Comparison of ENCODE assay signal across 23 cellular contexts in the genomic region with DNA sequence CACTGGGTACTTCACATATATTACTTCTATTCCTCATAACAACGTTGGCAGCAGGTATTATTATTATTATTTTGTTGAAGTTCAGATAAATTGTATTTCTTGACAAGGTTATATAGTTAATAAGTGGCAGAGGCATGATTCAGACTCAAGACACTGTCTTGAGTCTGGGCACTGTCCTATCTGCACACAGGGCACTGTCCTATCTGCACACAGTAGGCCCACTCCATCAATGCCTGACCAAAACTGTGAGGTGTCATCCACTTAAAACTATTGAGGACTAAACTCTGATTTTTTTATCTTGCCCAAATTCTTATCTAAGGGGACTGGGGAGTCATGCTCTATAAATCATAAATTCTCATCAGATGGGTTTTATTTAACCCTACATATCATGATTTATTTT. TPM values are rescaled to one million over a fixed set of nuclear protein-coding genes. Genes with fewer than 3 reads are reported as not detected.
DNase-seq lines count a peak whose midpoint lies in the region; ATAC-seq, FAIRE-seq and TF ChIP-seq lines count a peak whose summit lies in the region.
"Had no signal": no experiment of that assay in that cellular context is flagged by ENCODE, and none has a peak within 500 bp of the region (broad histone marks: within the 10 kb centered on the region; RNA-seq: fewer than 3 reads in every experiment).

No MANE protein-coding gene starts in this region.

- 5% methylated on average over 1 of the region's 1 CpG for WGBS in K562 (ENCODE audit: insufficient coverage, low coverage, missing lambda C conversion rate)
- WGBS in hepatocyte (ENCODE audit: low lambda C conversion rate, missing lambda C conversion rate), result 52% methylated on average over 1 of the region's 1 CpG

- peak overlapping the region; percentile 41 to 92 (median 87); a peak in 20 of 22 replicates for H3K4me2 ChIP-seq in BLaER1 treated with 17β-estradiol and CSF1 and Interleukin-3, amounts not matched to agents 10 nM and 100 nM
- no peak overlapping the region for H3K4me2 ChIP-seq in K562 (ENCODE audit: insufficient read depth, low read length)
- H3K4me2 ChIP-seq in hepatocyte, result peak overlapping the region; percentile 42
- H3K4me2 ChIP-seq: A549 had no signal

- no peak overlapping the region for H3K4me3 ChIP-seq in BLaER1 treated with 17β-estradiol and CSF1 and Interleukin-3, amounts not matched to agents 10 nM and 100 nM
- no peak overlapping the region for H3K4me3 ChIP-seq in K562
- no peak overlapping the region for H3K4me3 ChIP-seq in hepatocyte
- H3K4me3 ChIP-seq: A549, GM23248 had no signal

- no peak for TF ChIP-seq RAD21 in K562 (CRISPR knock-in tag; conservative IDR thresholded peaks at IDR 0.05 in 1 of 2, IDR thresholded peaks at IDR 0.05 in 1 of 2)

- BruUV-seq in K562 (replicated peaks; lab: Mats Ljungman, UMichigan), result no TSS peak

- in situ Hi-C loops in K562 (cut with MboI), result no loop called here

- H3K9ac ChIP-seq in BLaER1 treated with 17β-estradiol and CSF1 and Interleukin-3, amounts not matched to agents 10 nM and 100 nM, result peak overlapping the region in 3 of 11 experiments; percentile 82 to 89 (median 84); a peak in 4 of 22 replicates
- no peak overlapping the region for H3K9ac ChIP-seq in K562 (ENCODE audit: insufficient read depth in 1 of 2, low read depth in 2 of 2, low read length in 2 of 2)
- H3K9ac ChIP-seq: GM23248 had no signal

- H2AFZ ChIP-seq in K562 (ENCODE audit: low read depth, low read length) (no peak overlapping the region), hepatocyte (no peak overlapping the region)
- H2AFZ ChIP-seq: GM23248 had no signal

- ATAC-seq in K562 (no peak), GM19023 (IDR thresholded peaks at IDR 0.05; ENCODE audit: unreplicated experiment) (no peak)
- ATAC-seq: HCT116 had no signal

- no peaks in the 10 kb centered on the region; a peak in 1 of 22 replicates for H4K20me1 ChIP-seq in BLaER1 treated with 17β-estradiol and CSF1 and Interleukin-3, amounts not matched to agents 10 nM and 100 nM
- H4K20me1 ChIP-seq in K562 (replicated peaks; ENCODE audit: control insufficient read depth, insufficient read depth, low read length) (no peaks in the 10 kb centered on the region), hepatocyte (ENCODE audit: insufficient read depth, poor library complexity, severe bottlenecking) (no peaks in the 10 kb centered on the region)

- H3K4me1 ChIP-seq in BLaER1 treated with 17β-estradiol and CSF1 and Interleukin-3, amounts not matched to agents 10 nM and 100 nM, result peaks cover 37 to 54% (median 47%) of the 10 kb centered on the region in 10 experiments
- peaks cover 5 to 7% of the 10 kb centered on the region in 2 experiments; a peak in 3 of 5 replicates for H3K4me1 ChIP-seq in K562 (replicated peaks in 1 of 2; ENCODE audit: control insufficient read depth in 2 of 2, insufficient read depth in 2 of 2, low read length in 2 of 2)
- peaks cover 4% of the 10 kb centered on the region for H3K4me1 ChIP-seq in hepatocyte (ENCODE audit: insufficient read depth)
- H3K4me1 ChIP-seq: A549, BE2C had no signal

- H3K36me3 ChIP-seq in BLaER1 treated with 17β-estradiol and CSF1 and Interleukin-3, amounts not matched to agents 10 nM and 100 nM, result peaks cover 0 to 4% (median 0%) of the 10 kb centered on the region in 11 experiments; a peak in 4 of 22 replicates
- H3K36me3 ChIP-seq in K562 (ENCODE audit: control insufficient read depth, insufficient read depth, low read length) (no peaks in the 10 kb centered on the region), hepatocyte (replicated peaks; ENCODE audit: insufficient read depth, low read depth) (no peaks in the 10 kb centered on the region)
- H3K36me3 ChIP-seq: BE2C had no signal

- TF ChIP-seq CTCF in K562 (IDR thresholded peaks at IDR 0.05 in 2 of 3, conservative IDR thresholded peaks at IDR 0.05 in 1 of 3; ENCODE audit: insufficient read depth in 2 of 3, low read depth in 1 of 3, low read length in 3 of 3) (no peak), hepatocyte (IDR thresholded peaks at IDR 0.05; ENCODE audit: poor library complexity) (no peak)

- peak overlapping the region in 9 of 11 experiments; percentile 82 to 98 (median 93); a peak in 14 of 22 replicates for H3K27ac ChIP-seq in BLaER1 treated with 17β-estradiol and CSF1 and Interleukin-3, amounts not matched to agents 10 nM and 100 nM
- H3K27ac ChIP-seq in K562 (ENCODE audit: extremely low read depth, low read depth, low read length) (no peak overlapping the region), hepatocyte (no peak overlapping the region)
- H3K27ac ChIP-seq: C4-2B, GM23248 had no signal

- POLR2A ChIA-PET in K562 (lab: Yijun Ruan, JAX), result no interaction called here

- intact Hi-C loops in K562 (cut with micrococcal nuclease), result no loop called here

- no peaks in the 10 kb centered on the region for H3K9me1 ChIP-seq in K562 (ENCODE audit: control insufficient read depth, insufficient read depth, low read length)

- CTCF ChIA-PET in K562 (lab: Yijun Ruan, JAX; ENCODE audit: low intra/inter-chr PET ratio), result no interaction called here

- TF ChIP-seq EP300 in K562 (IDR thresholded peaks at IDR 0.05; ENCODE audit: low read length), result no peak

- H3K79me2 ChIP-seq in K562 (ENCODE audit: control insufficient read depth, insufficient read depth, low read length) (no peaks in the 10 kb centered on the region), hepatocyte (no peaks in the 10 kb centered on the region)

- no peak for TF ChIP-seq POLR2A in K562 (conservative IDR thresholded peaks at IDR 0.05)

- H3K9me3 ChIP-seq in BLaER1 treated with 17β-estradiol and CSF1 and Interleukin-3, amounts not matched to agents 10 nM and 100 nM (replicated peaks in 1 of 11), result peaks cover 3 to 18% (median 13%) of the 10 kb centered on the region in 11 experiments
- H3K9me3 ChIP-seq in K562 (replicated peaks; ENCODE audit: control insufficient read depth, insufficient read depth, low read depth, low read length) (no peaks in the 10 kb centered on the region), hepatocyte (ENCODE audit: low read depth) (no peaks in the 10 kb centered on the region)
- H3K9me3 ChIP-seq: A549, BE2C had no signal

- DNase-seq in K562 (ENCODE audit: extremely low read depth in 1 of 4, low spot score in 3 of 4), result no peak
- no peak for DNase-seq in hepatocyte (ENCODE audit: low spot score)
- DNase-seq in NK-92 treated with Interleukin-12 subunit alpha and Interleukin-12 subunit beta, amount 100 ng/mL, for 24 hours (lab: John Stamatoyannopoulos, UW), result no peak
- no peak for DNase-seq in T-helper 1 cell
- DNase-seq: 8988T; ACHN; BE2C; CD4-positive, alpha-beta T cell; CD8-positive, alpha-beta memory T cell; DMS 273 treated with DMSO at 0.1 percent for 48 hours; DMS79; EL; GDM1; GM23248; H9 had no signal

- H3K9me2 ChIP-seq in hepatocyte (replicated peaks; ENCODE audit: insufficient read depth), result no peaks in the 10 kb centered on the region

- FAIRE-seq in K562 (lab: Jason Lieb, UNC), result no peak
- FAIRE-seq: A549, D721Med, GM12891, GM18507 had no signal

- no peaks in the 10 kb centered on the region for H3K27me3 ChIP-seq in BLaER1 treated with 17β-estradiol and CSF1 and Interleukin-3, amounts not matched to agents 10 nM and 100 nM
- peaks cover 0 to 5% of the 10 kb centered on the region in 2 experiments; a peak in 1 of 5 replicates for H3K27me3 ChIP-seq in K562 (ENCODE audit: control insufficient read depth in 2 of 2, insufficient read depth in 2 of 2, low read length in 2 of 2)
- H3K27me3 ChIP-seq in hepatocyte, result no peaks in the 10 kb centered on the region
- H3K27me3 ChIP-seq: BE2C had no signal

RNA-seq across cellular contexts. Expression of a gene that starts 23.8 kb away (rescaled TPM):
- 21.5 and 24.6 TPM in 2 replicates for total RNA-seq in K562 (2011; cell fraction: chromatin; rRNA removed; ENCODE audit: low replicate concordance)
- total RNA-seq in K562 (2011; cell fraction: nucleolus; rRNA removed), result 27.5 and 31.9 TPM in 2 replicates
- 26.3 and 27.0 TPM in 2 replicates for total RNA-seq in K562 (2011; cell fraction: nucleoplasm; rRNA removed)
- total RNA-seq in K562 (2014; rRNA removed), result 32.1 and 33.1 TPM in 2 replicates
- 9.9 and 10.9 TPM in 2 replicates for total RNA-seq in K562 (2014; rRNA removed; fragmentation: Illumina TruSeq; extraction: Trizol)
- 14.1 and 14.6 TPM in 2 replicates for total RNA-seq in K562 (2015; rRNA removed; fragmentation: Illumina TruSeq; extraction: Trizol)
- total RNA-seq in K562 (2021), result 29.8 and 30.4 TPM in 2 replicates
- polyA plus RNA-seq in K562 (2011; rRNA removed), result 11.5 and 13.9 TPM in 2 replicates
- polyA plus RNA-seq in K562 (2011; cell fraction: cytosol; rRNA removed), result 9.5 and 16.6 TPM in 2 replicates
- 19.1 and 21.0 TPM in 2 replicates for polyA plus RNA-seq in K562 (2011; cell fraction: nucleus; rRNA removed)
- polyA plus RNA-seq in K562 (2012), result 18.7 and 22.8 TPM in 2 replicates
- polyA plus RNA-seq in K562 (2014; fragmentation: Illumina TruSeq; extraction: Trizol), result 12.0 and 12.6 TPM in 2 replicates
- 1 to 10 TPM; 2.4 to 2.5 TPM for polyA plus RNA-seq in K562 (2014; fragmentation: Nextera tagmentation; extraction: Ambion mirVana)
- 25.0 and 25.7 TPM in 2 replicates for polyA plus RNA-seq in K562 (2014; rRNA removed)
- polyA minus RNA-seq in K562 (2011; rRNA and poly(A)+ RNA removed), result 10.3 and 13.4 TPM in 2 replicates
- 12.1 and 13.3 TPM in 2 replicates for polyA minus RNA-seq in K562 (2011; cell fraction: cytosol; rRNA and poly(A)+ RNA removed)
- polyA minus RNA-seq in K562 (2011; cell fraction: nucleus; rRNA and poly(A)+ RNA removed), result 21.1 and 33.3 TPM in 2 replicates
- total RNA-seq in hepatocyte, result 13.0 and 16.6 TPM in 2 replicates
- polyA plus RNA-seq in hepatocyte, result 18.2 and 23.1 TPM in 2 replicates

RNA-seq across cellular contexts. Expression of a gene that starts 30.9 kb away (rescaled TPM):
- total RNA-seq in K562 (2011; cell fraction: chromatin; rRNA removed; ENCODE audit: low replicate concordance), result 22.3 and 22.5 TPM in 2 replicates
- total RNA-seq in K562 (2011; cell fraction: nucleolus; rRNA removed), result 18.4 and 20.3 TPM in 2 replicates
- 21.1 and 25.2 TPM in 2 replicates for total RNA-seq in K562 (2011; cell fraction: nucleoplasm; rRNA removed)
- total RNA-seq in K562 (2014; rRNA removed), result 8.7 and 9.7 TPM in 2 replicates
- 13.6 and 17.0 TPM in 2 replicates for total RNA-seq in K562 (2014; rRNA removed; fragmentation: Illumina TruSeq; extraction: Trizol)
- 14.1 and 17.1 TPM in 2 replicates for total RNA-seq in K562 (2015; rRNA removed; fragmentation: Illumina TruSeq; extraction: Trizol)
- total RNA-seq in K562 (2021), result 9.7 and 10.4 TPM in 2 replicates
- 13.1 and 21.7 TPM in 2 replicates for polyA plus RNA-seq in K562 (2011; rRNA removed)
- 10.9 and 14.9 TPM in 2 replicates for polyA plus RNA-seq in K562 (2011; cell fraction: cytosol; rRNA removed)
- polyA plus RNA-seq in K562 (2011; cell fraction: nucleus; rRNA removed), result 6.1 and 10.3 TPM in 2 replicates
- 12.3 and 24.7 TPM in 2 replicates for polyA plus RNA-seq in K562 (2012)
- 16.9 and 18.5 TPM in 2 replicates for polyA plus RNA-seq in K562 (2014; fragmentation: Illumina TruSeq; extraction: Trizol)
- 10 to 100 TPM; 15.6 to 19.8 TPM for polyA plus RNA-seq in K562 (2014; fragmentation: Nextera tagmentation; extraction: Ambion mirVana)
- polyA plus RNA-seq in K562 (2014; rRNA removed), result 11.3 and 11.9 TPM in 2 replicates
- 9.1 and 12.0 TPM in 2 replicates for polyA minus RNA-seq in K562 (2011; rRNA and poly(A)+ RNA removed)
- polyA minus RNA-seq in K562 (2011; cell fraction: cytosol; rRNA and poly(A)+ RNA removed), result 2.0 and 7.4 TPM in 2 replicates
- polyA minus RNA-seq in K562 (2011; cell fraction: nucleus; rRNA and poly(A)+ RNA removed), result 6.5 and 6.6 TPM in 2 replicates
- 7.8 and 8.9 TPM in 2 replicates for total RNA-seq in hepatocyte
- 8.8 and 10.6 TPM in 2 replicates for polyA plus RNA-seq in hepatocyte

RNA-seq across cellular contexts. Expression of a gene that starts 42.0 kb away (rescaled TPM):
- 27.8 and 49.3 TPM in 2 replicates for total RNA-seq in K562 (2011; cell fraction: chromatin; rRNA removed; ENCODE audit: low replicate concordance)
- 14.2 and 15.1 TPM in 2 replicates for total RNA-seq in K562 (2011; cell fraction: nucleolus; rRNA removed)
- total RNA-seq in K562 (2011; cell fraction: nucleoplasm; rRNA removed), result 33.1 and 59.3 TPM in 2 replicates
- total RNA-seq in K562 (2014; rRNA removed) (13.5 and 14.7 TPM in 2 replicates), K562 (2014; rRNA removed; fragmentation: Illumina TruSeq; extraction: Trizol) (14.2 and 14.7 TPM in 2 replicates), K562 (2015; rRNA removed; fragmentation: Illumina TruSeq; extraction: Trizol) (11.5 and 12.9 TPM in 2 replicates), K562 (2021) (11.9 and 13.0 TPM in 2 replicates), hepatocyte (18.5 and 19.2 TPM in 2 replicates)
- polyA plus RNA-seq in K562 (2011; rRNA removed) (11.4 and 16.2 TPM in 2 replicates), K562 (2014; fragmentation: Illumina TruSeq; extraction: Trizol) (10.5 and 10.8 TPM in 2 replicates), K562 (2014; fragmentation: Nextera tagmentation; extraction: Ambion mirVana) (1 to 10 TPM; 2.5 to 2.8 TPM), K562 (2014; rRNA removed) (12.1 and 12.3 TPM in 2 replicates), hepatocyte (10.3 and 10.7 TPM in 2 replicates)
- 7.9 and 8.7 TPM in 2 replicates for polyA plus RNA-seq in K562 (2011; cell fraction: cytosol; rRNA removed)
- polyA plus RNA-seq in K562 (2011; cell fraction: nucleus; rRNA removed), result 11.6 and 12.0 TPM in 2 replicates
- 7.4 and 9.2 TPM in 2 replicates for polyA plus RNA-seq in K562 (2012)
- 21.1 and 24.9 TPM in 2 replicates for polyA minus RNA-seq in K562 (2011; rRNA and poly(A)+ RNA removed)
- polyA minus RNA-seq in K562 (2011; cell fraction: cytosol; rRNA and poly(A)+ RNA removed), result 6.6 and 8.4 TPM in 2 replicates
- polyA minus RNA-seq in K562 (2011; cell fraction: nucleus; rRNA and poly(A)+ RNA removed), result 12.9 and 19.1 TPM in 2 replicates

Comparison
In these comparisons a context has a peak if more than half of its experiments do, and no peak if none do; other contexts are left out.
1. H3K27ac ChIP-seq: peak in BLaER1 treated with 17β-estradiol and CSF1 and Interleukin-3, amounts not matched to agents 10 nM and 100 nM (9 of 11); none in K562 (single experiment) and hepatocyte (single experiment).